In the genomic region with DNA sequence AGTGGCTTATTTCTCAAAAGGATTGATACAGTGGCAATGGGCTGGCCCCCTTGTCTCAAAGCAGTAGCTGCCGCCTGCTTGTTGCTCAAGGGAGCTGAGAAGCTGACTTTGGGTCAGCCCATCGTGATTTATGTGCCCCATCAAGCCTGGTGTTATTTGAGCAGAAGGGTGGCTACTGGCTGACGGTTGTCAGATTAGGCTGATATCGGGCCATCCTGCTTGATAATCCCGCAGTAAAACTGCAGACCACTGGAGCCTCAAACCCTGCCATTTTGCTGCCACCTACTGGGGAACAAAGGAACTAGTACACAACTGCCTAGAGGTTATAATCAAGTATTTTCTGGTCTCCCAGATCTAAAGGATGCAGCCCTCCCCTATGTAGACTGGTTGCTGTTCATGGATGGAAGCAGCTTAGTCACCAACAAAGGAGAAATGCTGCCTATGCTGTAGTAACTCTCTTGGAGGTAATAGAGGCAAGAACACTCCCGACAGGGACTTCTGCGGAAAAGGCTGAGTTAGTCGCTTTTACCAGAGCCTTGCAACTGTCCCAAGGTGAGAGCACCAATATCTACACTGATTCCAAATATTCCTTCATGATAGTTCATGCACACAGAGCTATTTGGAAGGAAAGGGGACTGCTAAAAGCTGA, we compare ENCODE assay signal across 8 cellular contexts.
A peak's percentile ranks its signal among the peaks of the same experiment; 100 is the strongest.
DNase-seq lines count a peak whose midpoint lies in the region; ATAC-seq, FAIRE-seq and TF ChIP-seq lines count a peak whose summit lies in the region.

No MANE protein-coding gene starts in this region.

- H3K9me2 ChIP-seq in OCI-LY7 (ENCODE audit: insufficient read depth, low read length) = no peaks in the 10 kb centered on the region

- no peak overlapping the region for H3K4me3 ChIP-seq in OCI-LY7 (ENCODE audit: low read depth, low read length, poor library complexity, severe bottlenecking)
- H3K4me3 ChIP-seq in ovary = no peak overlapping the region

- intact Hi-C loops in OCI-LY7 (cut with micrococcal nuclease; ENCODE audit: unreplicated experiment) = loop anchor here (1.0 kb wide), 2 partner anchors 91 to 356 kb away; no protein-coding TSS in a partner anchor
- intact Hi-C loops in activated T-helper 2 cell treated with anti-CD3 and anti-CD28 coated beads, Interferon-gamma antibody, Interleukin-2, Interleukin-4, amounts not matched to agents 10 μg/mL and 5 μg/mL and 100 μg/mL, durations not matched to agents 14 hours and 24 hours and 36 hours (cut with micrococcal nuclease) = loop anchor here (1.0 to 2.0 kb wide), 2 partner anchors 91 to 356 kb away; no protein-coding TSS in a partner anchor
- intact Hi-C loops in ovary (cut with DNase I) = loop anchor here in 3 of 4 donors (5.0 to 10.0 kb wide), 2 partner anchors 353 to 355 kb away; no protein-coding TSS in a partner anchor

- H3K27me3 Mint-ChIP-seq in activated T-helper 2 cell treated with anti-CD3 and anti-CD28 coated beads, Interferon-gamma antibody, Interleukin-2, Interleukin-4, amounts not matched to agents 10 μg/mL and 5 μg/mL and 100 μg/mL, durations not matched to agents 14 hours and 24 hours and 36 hours (ENCODE audit: low read depth) = no peaks in the 10 kb centered on the region

- H3K79me2 ChIP-seq in OCI-LY7 (ENCODE audit: insufficient read depth, low read depth, low read length) = no peaks in the 10 kb centered on the region

- FAIRE-seq in GM19239 (lab: Jason Lieb, UNC) (peak; percentile 58), HTR-8/SVneo (lab: Jason Lieb, UNC) (no peak)

- H3K9me3 ChIP-seq in OCI-LY7 (ENCODE audit: low read length) (no peaks in the 10 kb centered on the region), ovary (no peaks in the 10 kb centered on the region)

- peaks cover 5% of the 10 kb centered on the region; the same call in 1 of the 2 replicates for H4K20me1 ChIP-seq in OCI-LY7 (ENCODE audit: insufficient read depth, low read length)

- no peak overlapping the region for H2AFZ ChIP-seq in OCI-LY7 (ENCODE audit: low read length)

- no peaks in the 10 kb centered on the region for H3K27me3 ChIP-seq in ovary

- no peak for TF ChIP-seq EP300 in ovary (IDR thresholded peaks at IDR 0.05)

- H3K4me1 Mint-ChIP-seq in activated T-helper 2 cell treated with anti-CD3 and anti-CD28 coated beads, Interferon-gamma antibody, Interleukin-2, Interleukin-4, amounts not matched to agents 10 μg/mL and 5 μg/mL and 100 μg/mL, durations not matched to agents 14 hours and 24 hours and 36 hours (ENCODE audit: low read depth) = no peaks in the 10 kb centered on the region

- no peaks in the 10 kb centered on the region for H3K4me1 ChIP-seq in OCI-LY7 (ENCODE audit: insufficient read depth, low read length, poor library complexity, severe bottlenecking)
- no peaks in the 10 kb centered on the region for H3K4me1 ChIP-seq in ovary (ENCODE audit: insufficient read depth)

- TF ChIP-seq CTCF in OCI-LY7 (conservative IDR thresholded peaks at IDR 0.05; ENCODE audit: low read length) = peak; percentile 95
- TF ChIP-seq CTCF in ovary (IDR thresholded peaks at IDR 0.05) = peak in 2 of 3 donors; percentile 72 to 75

- no peak for TF ChIP-seq POLR2A in ovary (IDR thresholded peaks at IDR 0.05)

- DNase-seq in COLO829 (ENCODE audit: low spot score) = peak; percentile 89
- peak; percentile 21 for DNase-seq in GM19239 (ENCODE audit: insufficient read length, low spot score)
- DNase-seq in HTR-8/SVneo (ENCODE audit: insufficient read length, low spot score) = peak; percentile 47
- peak; percentile 81 for DNase-seq in OCI-LY7 (ENCODE audit: low spot score)
- DNase-seq in activated T-helper 2 cell treated with anti-CD3 and anti-CD28 coated beads, Interferon-gamma antibody, Interleukin-2, Interleukin-4, amounts not matched to agents 10 μg/mL and 5 μg/mL and 100 μg/mL, durations not matched to agents 14 hours and 24 hours and 36 hours (ENCODE audit: low spot score) = peak; percentile 18
- DNase-seq in foreskin melanocyte = peak; percentile 43
- DNase-seq in ovary = peak; percentile 16 to 35 (median 29)

- no peak overlapping the region for H3K4me3 Mint-ChIP-seq in activated T-helper 2 cell treated with anti-CD3 and anti-CD28 coated beads, Interferon-gamma antibody, Interleukin-2, Interleukin-4, amounts not matched to agents 10 μg/mL and 5 μg/mL and 100 μg/mL, durations not matched to agents 14 hours and 24 hours and 36 hours (ENCODE audit: low read depth)

- H3K27ac Mint-ChIP-seq in activated T-helper 2 cell treated with anti-CD3 and anti-CD28 coated beads, Interferon-gamma antibody, Interleukin-2, Interleukin-4, amounts not matched to agents 10 μg/mL and 5 μg/mL and 100 μg/mL, durations not matched to agents 14 hours and 24 hours and 36 hours = no peak overlapping the region

- no peaks in the 10 kb centered on the region for H3K36me3 Mint-ChIP-seq in activated T-helper 2 cell treated with anti-CD3 and anti-CD28 coated beads, Interferon-gamma antibody, Interleukin-2, Interleukin-4, amounts not matched to agents 10 μg/mL and 5 μg/mL and 100 μg/mL, durations not matched to agents 14 hours and 24 hours and 36 hours (ENCODE audit: low read depth)

- no TSS peak for BruUV-seq in OCI-LY7 (replicated peaks; lab: Mats Ljungman, UMichigan)

- H3K9me3 Mint-ChIP-seq in activated T-helper 2 cell treated with anti-CD3 and anti-CD28 coated beads, Interferon-gamma antibody, Interleukin-2, Interleukin-4, amounts not matched to agents 10 μg/mL and 5 μg/mL and 100 μg/mL, durations not matched to agents 14 hours and 24 hours and 36 hours = no peaks in the 10 kb centered on the region

- CTCF ChIA-PET in OCI-LY7 (lab: Charles Lee; ENCODE audit: unreplicated experiment) = interaction anchor here (1.4 kb wide), 1 partner anchor 91 kb away, joined by 3 read pairs; no protein-coding TSS in a partner anchor

- peaks cover 17% of the 10 kb centered on the region; the same call in 1 of the 2 replicates for H3K36me3 ChIP-seq in OCI-LY7 (ENCODE audit: insufficient read depth, low read length)
- H3K36me3 ChIP-seq in ovary = no peaks in the 10 kb centered on the region

- ATAC-seq in GM18873 (IDR thresholded peaks at IDR 0.05; ENCODE audit: low FRiP score, unreplicated experiment) = no peak

- WGBS in ovary, 3 donors = 44 to 46% (median 44%) methylated on average over 8 of the region's 8 CpGs

- no peak overlapping the region for H3K27ac ChIP-seq in OCI-LY7 (ENCODE audit: low read depth, low read length, poor library complexity, severe bottlenecking)
- no peak overlapping the region for H3K27ac ChIP-seq in ovary

- POLR2A ChIA-PET in OCI-LY7 (lab: Charles Lee) = interaction anchor here (0.7 kb wide), 1 partner anchor 17 kb away, joined by 3 read pairs; no protein-coding TSS in a partner anchor

- H3K4me2 ChIP-seq in OCI-LY7 (ENCODE audit: low read length) = no peak overlapping the region

Comparison
In these comparisons a context has a peak if more than half of its experiments do, and no peak if none do; other contexts are left out.
1. DNase-seq: peak in every context shown above with its lines; median percentile 89 in COLO829; 81 in OCI-LY7; 47 in HTR-8/SVneo; 43 in foreskin melanocyte; 29 in ovary; 21 in GM19239; 18 in activated T-helper 2 cell treated with anti-CD3 and anti-CD28 coated beads, Interferon-gamma antibody, Interleukin-2, Interleukin-4, amounts not matched to agents 10 μg/mL and 5 μg/mL and 100 μg/mL, durations not matched to agents 14 hours and 24 hours and 36 hours.